ENCODE assay signal across 8 cellular contexts in genomic region chr6:6547111-6547879, GRCh38. TPM values are rescaled to one million over a fixed set of nuclear protein-coding genes. Genes with fewer than 3 reads are reported as not detected.
DNase-seq lines count a peak whose midpoint lies in the region; ATAC-seq and TF ChIP-seq lines count a peak whose summit lies in the region.

No MANE protein-coding gene starts in this region.

- ATAC-seq in GM18867 (IDR thresholded peaks at IDR 0.05; ENCODE audit: unreplicated experiment) (peak; percentile 77), HG03103 (IDR thresholded peaks at IDR 0.05; ENCODE audit: low read depth, unreplicated experiment) (peak; percentile 78), left lung (peak; percentile 99)

- intact Hi-C loops in left lung (cut with DNase I) = loop anchor here in 1 of 2 donors (10.0 kb wide), 1 partner anchor 492 kb away; no protein-coding TSS in a partner anchor

- DNase-seq in AG10803 (ENCODE audit: low read depth) (peak; percentile 73), NCI-H345 (lab: John Stamatoyannopoulos, UW) (peak; percentile 59), dermis blood vessel endothelial cell (peak; percentile 93), left lung (peak; percentile 86 to 91)
- DNase-seq in activated CD4-positive, alpha-beta T cell treated with anti-CD3 and anti-CD28 coated beads for 48 hours = peak; percentile 88
- peak; percentile 85 to 86 for DNase-seq in stimulated activated CD4-positive, alpha-beta T cell treated with anti-CD3 and anti-CD28 coated beads, Interleukin-2, amount 100 ng/mL, for 48 hours

- H3K4me3 ChIP-seq in AG10803 (ENCODE audit: low read length) = no peak overlapping the region
- H3K4me3 ChIP-seq in left lung = peak overlapping the region; percentile 29 to 41

- peaks cover 7 to 15% of the 10 kb centered on the region in 2 donors for H3K4me1 ChIP-seq in left lung

- peaks cover 12 to 55% of the 10 kb centered on the region in 2 donors for H3K27me3 ChIP-seq in left lung

- H3K27ac ChIP-seq in left lung = no peak overlapping the region

- no peaks in the 10 kb centered on the region for H3K9me3 ChIP-seq in left lung

- no peaks in the 10 kb centered on the region for H3K36me3 ChIP-seq in left lung

- TF ChIP-seq CTCF in AG10803 (conservative IDR thresholded peaks at IDR 0.05; ENCODE audit: low read length) = peak; percentile 90
- peak; percentile 89 to 99 for TF ChIP-seq CTCF in left lung (IDR thresholded peaks at IDR 0.05)

RNA-seq across cellular contexts. Expression of gene LY86, which starts 41.2 kb away (rescaled TPM):
- total RNA-seq in dermis blood vessel endothelial cell (not detected in 2 replicates), left lung (10 to 100 TPM; 10.9 to 11.1 TPM)

Comparison
In these comparisons a context has a peak if more than half of its experiments do, and no peak if none do; other contexts are left out.
1. RNA of gene LY86, which starts 41.2 kb away (total RNA-seq): 10.9 to 11.1 TPM in left lung; not detected in dermis blood vessel endothelial cell; every median in the first group is over 10 times any median in the second.
2. Peak in every context shown above with its lines, with median percentiles within 50 percentile points of each other: DNase-seq and ATAC-seq.